ENCODE assay signal across 17 cellular contexts in the genomic region with DNA sequence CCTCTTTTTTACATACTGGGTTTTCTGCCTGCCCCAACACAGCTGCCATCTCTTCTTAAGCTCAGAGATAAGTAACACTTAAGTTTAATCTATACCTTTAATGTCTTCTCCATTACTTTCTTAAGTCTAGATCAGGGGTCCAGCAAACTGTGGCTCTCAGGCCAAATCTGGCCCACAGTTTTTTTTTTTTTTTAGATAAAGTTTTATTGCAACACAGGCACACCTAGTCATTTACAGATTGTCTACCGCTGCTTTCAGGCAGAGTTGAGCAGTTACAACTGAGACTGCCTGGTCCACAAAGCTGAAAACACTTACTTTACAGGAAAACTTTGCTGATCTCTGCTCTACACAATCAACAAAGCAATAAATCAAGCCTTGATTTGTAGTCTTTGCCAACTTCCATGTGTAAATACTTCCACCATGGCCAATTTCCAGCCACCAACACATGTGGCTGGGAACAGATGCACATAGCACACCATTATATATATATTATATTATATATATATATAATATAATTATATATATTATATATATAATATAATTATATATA. TPM values are rescaled to one million over a fixed set of nuclear protein-coding genes. Genes with fewer than 3 reads are reported as not detected.
DNase-seq lines count a peak whose midpoint lies in the region; ATAC-seq, FAIRE-seq and TF ChIP-seq lines count a peak whose summit lies in the region.
"Had no signal": no experiment of that assay in that cellular context is flagged by ENCODE, and none has a peak within 500 bp of the region (broad histone marks: within the 10 kb centered on the region; RNA-seq: fewer than 3 reads in every experiment).

No MANE protein-coding gene starts in this region.

- no peak for TF ChIP-seq CTCF in fibroblast of villous mesenchyme (IDR thresholded peaks at IDR 0.05; ENCODE audit: insufficient read depth, low read depth, low read length)

- peak; percentile 52 for DNase-seq in DMS53 treated with DMSO at 0.1 percent for 48 hours (lab: John Stamatoyannopoulos, UW; ENCODE audit: unreplicated experiment)
- DNase-seq in GM18507 (ENCODE audit: extremely low spot score, insufficient read length, low read depth): no peak
- DNase-seq in SHP77 (lab: John Stamatoyannopoulos, UW): peak; percentile 12 to 32
- peak; percentile 29 for DNase-seq in fibroblast of villous mesenchyme (ENCODE audit: low read depth)
- DNase-seq in DMS79 treated with DMSO at 0.1 percent for 48 hours (lab: John Stamatoyannopoulos, UW): no peak
- DNase-seq: activated CD4-positive, CD25-positive, alpha-beta regulatory T cell; activated effector memory CD4-positive, alpha-beta T cell treated with anti-CD3 and anti-CD28 coated beads, Interleukin-2, amount 50 U/mL, for 16 hours; hippocampal formation; NCI-H526 treated with DMSO at 0.1 percent for 48 hours; stimulated activated CD4-positive, alpha-beta T cell treated with anti-CD3 and anti-CD28 coated beads, Interleukin-4, amount 100 ng/mL, for 4 hours had no signal

- H3K4me3 ChIP-seq in fibroblast of villous mesenchyme (ENCODE audit: low read depth, low read length): no peak overlapping the region
- H3K4me3 ChIP-seq: thyroid gland had no signal

- ATAC-seq in GM18520 (IDR thresholded peaks at IDR 0.05; ENCODE audit: unreplicated experiment): no peak
- ATAC-seq in HG03196 (IDR thresholded peaks at IDR 0.05; ENCODE audit: unreplicated experiment): no peak
- ATAC-seq in GM21515 (IDR thresholded peaks at IDR 0.05; ENCODE audit: unreplicated experiment): no peak

- FAIRE-seq in GM18507 (lab: Jason Lieb, UNC): peak; percentile 62
- FAIRE-seq: H1 had no signal

RNA-seq across cellular contexts. Expression of gene GPR157, which starts 13.2 kb away (rescaled TPM):
- total RNA-seq in fibroblast of villous mesenchyme: 6.1 and 9.5 TPM in 2 replicates

RNA-seq across cellular contexts. Expression of gene SLC2A5, which starts 46.3 kb away (rescaled TPM):
- total RNA-seq in fibroblast of villous mesenchyme: 0.97 and 2.2 TPM in 2 replicates
- total RNA-seq: epithelial cell of proximal tubule; H1; T-helper 1 cell treated with Interleukin-12 subunit alpha and Interleukin-12 subunit beta and Interleukin-4 antibody, amounts not matched to agents 30 ng/mL and 1 ng/mL, for 36 hours had no signal

Comparison
In these comparisons a context has a peak if more than half of its experiments do, and no peak if none do; other contexts are left out.
1. DNase-seq: peak in DMS53 treated with DMSO at 0.1 percent for 48 hours (single experiment), SHP77 (2 of 2) and fibroblast of villous mesenchyme (single experiment); none in GM18507 (single experiment) and DMS79 treated with DMSO at 0.1 percent for 48 hours (single experiment).